ENCODE assay signal across 14 cellular contexts in genomic region chr10:75542902-75543301, GRCh38.
DNase-seq lines count a peak whose midpoint lies in the region; ATAC-seq and TF ChIP-seq lines count a peak whose summit lies in the region.
"Had no signal": no experiment of that assay in that cellular context is flagged by ENCODE, and none has a peak within 500 bp of the region (broad histone marks: within the 10 kb centered on the region; RNA-seq: fewer than 3 reads in every experiment).

No MANE protein-coding gene starts in this region.

- H3K36me3 ChIP-seq in esophagus squamous epithelium (no peaks in the 10 kb centered on the region), upper lobe of right lung (no peaks in the 10 kb centered on the region), PC-9 (ENCODE audit: low read depth) (no peaks in the 10 kb centered on the region)
- no peaks in the 10 kb centered on the region for H3K36me3 ChIP-seq in effector memory CD4-positive, alpha-beta T cell (ENCODE audit: control insufficient read depth, insufficient read depth, low read length)
- H3K36me3 ChIP-seq: HAP-1 had no signal

- WGBS in esophagus squamous epithelium, 2 donors: 33 to 37% methylated on average over 6 to 7 of the region's 7 CpGs

- POLR2A ChIA-PET in PC-9 (lab: Charles Lee; ENCODE audit: unreplicated experiment): no interaction called here

- 0 out of 2 replicates have a peak, but pooled peaks cover 4% of the 10 kb centered on the region for H3K9me2 ChIP-seq in PC-9 (ENCODE audit: insufficient read depth)

- H3K9me3 ChIP-seq in esophagus squamous epithelium: no peaks in the 10 kb centered on the region
- no peaks in the 10 kb centered on the region for H3K9me3 ChIP-seq in upper lobe of right lung
- no peaks in the 10 kb centered on the region for H3K9me3 ChIP-seq in effector memory CD4-positive, alpha-beta T cell (ENCODE audit: control insufficient read depth, low read length)
- H3K9me3 ChIP-seq in PC-9 (ENCODE audit: insufficient read depth, low read depth): no peaks in the 10 kb centered on the region
- H3K9me3 ChIP-seq: HAP-1 had no signal

- H3K4me3 ChIP-seq in esophagus squamous epithelium (no peak overlapping the region), upper lobe of right lung (no peak overlapping the region), PC-9 (no peak overlapping the region)
- H3K4me3 ChIP-seq in effector memory CD4-positive, alpha-beta T cell (ENCODE audit: insufficient read depth, low read depth, low read length, poor library complexity, severe bottlenecking): no peak overlapping the region
- H3K4me3 ChIP-seq: HAP-1, lung, skin epidermis had no signal

- no peak for TF ChIP-seq POLR2A in esophagus squamous epithelium (IDR thresholded peaks at IDR 0.05)

- peak; percentile 49 for ATAC-seq in upper lobe of right lung

- BruUV-seq in PC-9 (replicated peaks; lab: Mats Ljungman, UMichigan): no TSS peak

- no peak overlapping the region for H2AFZ ChIP-seq in PC-9

- no peaks in the 10 kb centered on the region for H4K20me1 ChIP-seq in PC-9 (ENCODE audit: insufficient read depth)

- H3K4me2 ChIP-seq in PC-9: no peak overlapping the region

- DNase-seq in NCI-H226 (peak; percentile 76), esophagus squamous epithelium (lab: John Stamatoyannopoulos, UW) (no peak), myocyte (ENCODE audit: low read depth) (peak; percentile 55), upper lobe of right lung (no peak), SHP77 (lab: John Stamatoyannopoulos, UW) (no peak), PC-9 (no peak)
- no peak for DNase-seq in effector memory CD4-positive, alpha-beta T cell
- DNase-seq: activated CD8-positive, alpha-beta memory T cell treated with anti-CD3 and anti-CD28 coated beads for 24 hours; activated naive CD8-positive, alpha-beta T cell treated with anti-CD3 and anti-CD28 coated beads, Interleukin-2, amount 10 ng/mL, durations not matched to agents 7 days and 5 days; erythroblast; NCI-H526 had no signal

- H3K27ac ChIP-seq in esophagus squamous epithelium: peak overlapping the region in 3 of 4 donors; percentile 24 to 60 (median 56)
- H3K27ac ChIP-seq in upper lobe of right lung: no peak overlapping the region
- H3K27ac ChIP-seq in effector memory CD4-positive, alpha-beta T cell (ENCODE audit: insufficient read depth, low read length, poor library complexity, severe bottlenecking): no peak overlapping the region
- no peak overlapping the region for H3K27ac ChIP-seq in PC-9

- intact Hi-C loops in esophagus squamous epithelium (cut with DNase I) (no loop called here), upper lobe of right lung (cut with DNase I) (no loop called here), PC-9 (cut with micrococcal nuclease; ENCODE audit: unreplicated experiment) (no loop called here)

- H3K79me2 ChIP-seq in PC-9 (ENCODE audit: low read depth): no peaks in the 10 kb centered on the region

- CTCF ChIA-PET in PC-9 (lab: Charles Lee): interaction anchor here (0.5 kb wide), 1 partner anchor 890 kb away, joined by 3 read pairs; no protein-coding TSS in a partner anchor

- H3K4me1 ChIP-seq in esophagus squamous epithelium: peaks cover 0 to 37% (median 18%) of the 10 kb centered on the region in 3 donors
- peaks cover 22% of the 10 kb centered on the region for H3K4me1 ChIP-seq in upper lobe of right lung
- H3K4me1 ChIP-seq in effector memory CD4-positive, alpha-beta T cell (ENCODE audit: control insufficient read depth, insufficient read depth, low read length, poor library complexity, severe bottlenecking): no peaks in the 10 kb centered on the region
- H3K4me1 ChIP-seq in PC-9 (replicated peaks; ENCODE audit: insufficient read depth): peaks cover 13% of the 10 kb centered on the region; the same call in 1 of the 2 replicates
- H3K4me1 ChIP-seq: HAP-1 had no signal

- H3F3A ChIP-seq in PC-9 (ENCODE audit: insufficient read depth, low read depth): no peaks in the 10 kb centered on the region

- TF ChIP-seq CTCF in esophagus squamous epithelium (IDR thresholded peaks at IDR 0.05) (no peak), upper lobe of right lung (IDR thresholded peaks at IDR 0.05) (no peak), PC-9 (conservative IDR thresholded peaks at IDR 0.05) (no peak)

- H3K27me3 ChIP-seq in esophagus squamous epithelium: no peaks in the 10 kb centered on the region
- no peaks in the 10 kb centered on the region for H3K27me3 ChIP-seq in upper lobe of right lung
- no peaks in the 10 kb centered on the region for H3K27me3 ChIP-seq in effector memory CD4-positive, alpha-beta T cell (replicated peaks; ENCODE audit: control insufficient read depth, insufficient read depth, low read length, poor library complexity, severe bottlenecking)
- no peaks in the 10 kb centered on the region for H3K27me3 ChIP-seq in PC-9 (ENCODE audit: insufficient read depth, low read depth)

Comparison
In these comparisons a context has a peak if more than half of its experiments do, and no peak if none do; other contexts are left out.
1. DNase-seq: peak in NCI-H226 (single experiment) and myocyte (single experiment); none in esophagus squamous epithelium (single experiment), upper lobe of right lung (single experiment), effector memory CD4-positive, alpha-beta T cell (0 of 3), SHP77 (0 of 2) and PC-9 (0 of 2).
2. H3K27ac ChIP-seq: peak in esophagus squamous epithelium (3 of 4); none in upper lobe of right lung (single experiment), effector memory CD4-positive, alpha-beta T cell (single experiment) and PC-9 (single experiment).